Comparison of ENCODE assay signal across 12 cellular contexts in the genomic region with DNA sequence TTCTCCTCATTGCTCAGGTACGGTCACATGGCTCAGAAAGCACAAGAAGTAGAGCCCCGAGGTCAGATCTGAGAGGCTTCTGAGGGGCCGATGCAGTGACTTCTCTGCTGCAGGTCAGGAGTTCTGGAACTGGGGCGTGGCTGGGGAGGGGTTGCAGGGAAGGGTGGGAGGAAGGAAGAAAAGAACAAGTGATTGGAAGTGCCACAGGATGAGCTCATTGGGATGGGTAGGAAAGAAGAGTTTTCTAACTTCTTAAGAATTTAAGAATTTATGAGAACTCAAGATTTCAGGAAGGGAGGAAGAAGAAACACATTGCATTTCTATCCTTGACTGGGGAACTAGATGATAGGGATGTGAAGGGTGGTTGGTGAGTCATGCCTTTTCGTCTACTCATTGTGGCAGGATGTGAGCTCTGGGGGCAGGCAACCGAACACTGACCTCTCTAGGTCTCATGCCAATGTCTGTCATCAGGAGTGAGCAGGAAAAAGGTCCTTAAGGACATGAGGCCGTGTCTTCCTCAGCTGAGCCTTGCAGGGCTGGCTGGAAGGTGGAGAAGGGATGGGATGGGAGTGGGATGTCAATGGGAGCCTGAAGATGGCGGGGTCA. TPM values are rescaled to one million over a fixed set of nuclear protein-coding genes. Genes with fewer than 3 reads are reported as not detected.
DNase-seq lines count a peak whose midpoint lies in the region; ATAC-seq and TF ChIP-seq lines count a peak whose summit lies in the region.
"Had no signal": no experiment of that assay in that cellular context is flagged by ENCODE, and none has a peak within 500 bp of the region (broad histone marks: within the 10 kb centered on the region; RNA-seq: fewer than 3 reads in every experiment).

No MANE protein-coding gene starts in this region.

- H3K27me3 ChIP-seq in foreskin keratinocyte, result no peaks in the 10 kb centered on the region
- H3K27me3 ChIP-seq: vagina had no signal

- no peak for TF ChIP-seq CTCF in foreskin keratinocyte (conservative IDR thresholded peaks at IDR 0.05)

- peak overlapping the region; percentile 29 for H3K27ac Mint-ChIP-seq in T-helper 17 cell

- H3K36me3 Mint-ChIP-seq in T-helper 17 cell (ENCODE audit: low read depth), result peaks cover 10% of the 10 kb centered on the region
- H3K36me3 Mint-ChIP-seq: natural killer cell treated with Interleukin-12 subunit alpha and Interleukin-12 subunit beta and Interleukin-15 and Interleukin-18, amount 100 ng/mL, for 72 hours had no signal

- peaks cover 9% of the 10 kb centered on the region for H3K4me1 ChIP-seq in foreskin keratinocyte

- H3K27me3 Mint-ChIP-seq in T-helper 17 cell, result peaks cover 15% of the 10 kb centered on the region

- DNase-seq in AG20443 (ENCODE audit: low spot score), result peak; percentile 76
- DNase-seq in HT1080 (ENCODE audit: low read depth), result peak; percentile 97
- no peak for DNase-seq in T-helper 17 cell
- peak in 1 of 2 donors; percentile 63 for DNase-seq in foreskin keratinocyte
- DNase-seq in NCI-H1436 treated with DMSO at 0.1 percent for 48 hours (lab: John Stamatoyannopoulos, UW), result no peak
- DNase-seq: activated CD4-positive, CD25-positive, alpha-beta regulatory T cell treated with anti-CD3 and anti-CD28 coated beads, Interleukin-2, amount 50 U/mL, for 72 hours; NCI-H2171 had no signal

- no peak overlapping the region for H3K4me3 Mint-ChIP-seq in T-helper 17 cell
- H3K4me3 Mint-ChIP-seq: natural killer cell treated with Interleukin-12 subunit alpha and Interleukin-12 subunit beta and Interleukin-15 and Interleukin-18, amount 100 ng/mL, for 72 hours had no signal

- H3K27ac ChIP-seq in foreskin keratinocyte, result no peak overlapping the region
- H3K27ac ChIP-seq: vagina had no signal

- ATAC-seq in T-helper 17 cell (no peak), foreskin keratinocyte (peak; percentile 56), GM21528 (IDR thresholded peaks at IDR 0.05; ENCODE audit: low FRiP score, unreplicated experiment) (no peak), HG03354 (IDR thresholded peaks at IDR 0.05; ENCODE audit: poor library complexity, severe bottlenecking, unreplicated experiment) (no peak), GM19463 (IDR thresholded peaks at IDR 0.05; ENCODE audit: unreplicated experiment) (no peak)

- H3K4me1 Mint-ChIP-seq in T-helper 17 cell, result peaks cover 30% of the 10 kb centered on the region

- H3K9me3 ChIP-seq in T-helper 17 cell (ENCODE audit: control insufficient read depth, low read length, poor library complexity, severe bottlenecking), result no peaks in the 10 kb centered on the region
- H3K9me3 ChIP-seq: vagina had no signal

RNA-seq across cellular contexts. Expression of a gene that starts 0.5 kb away (rescaled TPM):
- 15.4 and 17.0 TPM in 2 replicates for total RNA-seq in HT1080 (2014; rRNA removed; shearing (Covaris generic))
- 14.8 and 17.3 TPM in 2 replicates for polyA plus RNA-seq in HT1080 (2015; cell fraction: cytosol; rRNA removed)
- polyA plus RNA-seq in HT1080 (2015; cell fraction: nucleus; rRNA removed), result 18.3 and 21.5 TPM in 2 replicates
- total RNA-seq in T-helper 17 cell (under 1 TPM; 0.16 to 0.60 TPM), foreskin keratinocyte (0.51 and 0.92 TPM in 2 replicates)
- 0.72 and 0.87 TPM in 2 replicates for polyA plus RNA-seq in foreskin keratinocyte
- total RNA-seq: vagina had no signal

RNA-seq across cellular contexts. Expression of a gene that starts 14.8 kb away (rescaled TPM):
- total RNA-seq in HT1080 (2014; rRNA removed; shearing (Covaris generic)), result 0.84 and 1.5 TPM in 2 replicates
- 1.7 and 2.4 TPM in 2 replicates for polyA plus RNA-seq in HT1080 (2015; cell fraction: cytosol; rRNA removed)
- polyA plus RNA-seq in HT1080 (2015; cell fraction: nucleus; rRNA removed), result 1.5 and 1.6 TPM in 2 replicates
- total RNA-seq in T-helper 17 cell, result 1 to 10 TPM in 1 of 2 donors, not detected in 1; 3.5 TPM
- total RNA-seq in foreskin keratinocyte, result 0.53 and 0.58 TPM in 2 replicates
- polyA plus RNA-seq in foreskin keratinocyte, result 0.45 and 0.77 TPM in 2 replicates
- total RNA-seq: natural killer cell treated with Interleukin-12 subunit alpha and Interleukin-12 subunit beta and Interleukin-15 and Interleukin-18, amount 100 ng/mL, for 72 hours; vagina had no signal

RNA-seq across cellular contexts. Expression of a gene that starts 27.7 kb away (rescaled TPM):
- 50.0 and 61.1 TPM in 2 replicates for total RNA-seq in HT1080 (2014; rRNA removed; shearing (Covaris generic))
- 36.6 and 40.8 TPM in 2 replicates for polyA plus RNA-seq in HT1080 (2015; cell fraction: cytosol; rRNA removed)
- polyA plus RNA-seq in HT1080 (2015; cell fraction: nucleus; rRNA removed), result 31.9 and 37.0 TPM in 2 replicates
- total RNA-seq in T-helper 17 cell (10 to 100 TPM; 17.2 to 24.8 TPM), foreskin keratinocyte (31.9 and 32.0 TPM in 2 replicates)
- 27.1 and 30.0 TPM in 2 replicates for polyA plus RNA-seq in foreskin keratinocyte

RNA-seq across cellular contexts. Expression of a gene that starts 44.3 kb away (rescaled TPM):
- total RNA-seq in HT1080 (2014; rRNA removed; shearing (Covaris generic)), result 16.4 and 20.5 TPM in 2 replicates
- polyA plus RNA-seq in HT1080 (2015; cell fraction: cytosol; rRNA removed), result 22.4 and 26.0 TPM in 2 replicates
- 46.0 and 48.3 TPM in 2 replicates for polyA plus RNA-seq in HT1080 (2015; cell fraction: nucleus; rRNA removed)
- total RNA-seq in T-helper 17 cell (10 to 100 TPM; 17.0 to 18.6 TPM), foreskin keratinocyte (16.1 and 16.8 TPM in 2 replicates)
- 8.3 and 10.8 TPM in 2 replicates for polyA plus RNA-seq in foreskin keratinocyte

RNA-seq across cellular contexts. Expression of a gene that starts 58.9 kb away (rescaled TPM):
- total RNA-seq in HT1080 (2014; rRNA removed; shearing (Covaris generic)), result 0.13 TPM in 1 of 2 replicates, not detected in the other
- not detected in 2 replicates for polyA plus RNA-seq in HT1080 (2015; cell fraction: cytosol; rRNA removed)
- polyA plus RNA-seq in HT1080 (2015; cell fraction: nucleus; rRNA removed), result 0.04 TPM in 1 of 2 replicates, not detected in the other
- total RNA-seq in T-helper 17 cell (1 to 10 TPM; 2.6 to 2.9 TPM), foreskin keratinocyte (not detected in 2 replicates)
- not detected in 2 replicates for polyA plus RNA-seq in foreskin keratinocyte

Comparison
In these comparisons a context has a peak if more than half of its experiments do, and no peak if none do; other contexts are left out.
1. DNase-seq: peak in AG20443 (single experiment) and HT1080 (single experiment); none in T-helper 17 cell (0 of 3) and NCI-H1436 treated with DMSO at 0.1 percent for 48 hours (single experiment).